In genomic region chr12:10363665-10363921, GRCh38 we compare ENCODE assay signal across 10 cellular contexts. TPM values are rescaled to one million over a fixed set of nuclear protein-coding genes. Genes with fewer than 3 reads are reported as not detected.
A peak's percentile ranks its signal among the peaks of the same experiment; 100 is the strongest.
DNase-seq lines count a peak whose midpoint lies in the region; ATAC-seq and TF ChIP-seq lines count a peak whose summit lies in the region.
"Had no signal": no experiment of that assay in that cellular context is flagged by ENCODE, and none has a peak within 500 bp of the region (broad histone marks: within the 10 kb centered on the region; RNA-seq: fewer than 3 reads in every experiment).

No MANE protein-coding gene starts in this region.

- H3K27ac ChIP-seq in Panc1 (ENCODE audit: low read length) (peak overlapping the region; percentile 94), foreskin keratinocyte (peak overlapping the region; percentile 80)

- no peak overlapping the region for H3K27ac Mint-ChIP-seq in activated CD4-positive, alpha-beta T cell treated with anti-CD3 and anti-CD28 coated beads for 36 hours
- H3K27ac Mint-ChIP-seq: activated CD4-positive, alpha-beta T cell treated with anti-CD3 and anti-CD28 coated beads, Interleukin-2, amount 10 ng/mL, durations not matched to agents 24 days and 14 days had no signal

- H3K27me3 Mint-ChIP-seq in activated CD4-positive, alpha-beta T cell treated with anti-CD3 and anti-CD28 coated beads for 36 hours: no peaks in the 10 kb centered on the region

- H3K4me2 ChIP-seq in skeletal muscle satellite cell (ENCODE audit: low read length): peak overlapping the region; percentile 90

- BruUV-seq in Panc1 (replicated peaks; lab: Mats Ljungman, UMichigan): no TSS peak

- in situ Hi-C loops in Panc1 (cut with HindIII; ENCODE audit: low pct_unique_long_range_greater_than_20kb, low sequenced_read_pairs): no loop called here

- no peak for TF ChIP-seq CTCF in Panc1 (IDR thresholded peaks at IDR 0.05)
- TF ChIP-seq CTCF in foreskin keratinocyte (conservative IDR thresholded peaks at IDR 0.05): no peak

- H3K27me3 ChIP-seq in Panc1 (ENCODE audit: control insufficient read depth, insufficient read depth, low read length): no peaks in the 10 kb centered on the region
- no peaks in the 10 kb centered on the region for H3K27me3 ChIP-seq in foreskin keratinocyte
- no peaks in the 10 kb centered on the region for H3K27me3 ChIP-seq in skeletal muscle satellite cell (ENCODE audit: control insufficient read depth, insufficient read depth, low read length)

- H3K9me3 ChIP-seq in Panc1 (ENCODE audit: control insufficient read depth, insufficient read depth, low read depth, low read length) (peaks cover 4% of the 10 kb centered on the region; the same call in 1 of the 2 replicates), skeletal muscle satellite cell (replicated peaks; ENCODE audit: low read length) (no peaks in the 10 kb centered on the region)

- H3K4me3 ChIP-seq in GM08714 (ENCODE audit: low read length) (peak overlapping the region; percentile 86; the same call in 1 of the 2 replicates), Panc1 (ENCODE audit: low read depth in 2 of 2, low read length in 2 of 2) (peak overlapping the region; percentile 50 to 73), skeletal muscle satellite cell (ENCODE audit: low read length) (peak overlapping the region; percentile 72)

- H3K9me3 Mint-ChIP-seq in activated CD4-positive, alpha-beta T cell treated with anti-CD3 and anti-CD28 coated beads for 36 hours (ENCODE audit: low read depth): peaks cover 4% of the 10 kb centered on the region
- H3K9me3 Mint-ChIP-seq: activated CD4-positive, alpha-beta T cell treated with anti-CD3 and anti-CD28 coated beads, Interleukin-2, amount 10 ng/mL, durations not matched to agents 24 days and 14 days had no signal

- peaks cover 2% of the 10 kb centered on the region for H3K4me1 Mint-ChIP-seq in activated CD4-positive, alpha-beta T cell treated with anti-CD3 and anti-CD28 coated beads for 36 hours

- H3K36me3 ChIP-seq in Panc1 (ENCODE audit: control insufficient read depth, insufficient read depth, low read length): no peaks in the 10 kb centered on the region
- no peaks in the 10 kb centered on the region for H3K36me3 ChIP-seq in skeletal muscle satellite cell (ENCODE audit: insufficient read depth, low read length)

- no peak overlapping the region for H3K4me3 Mint-ChIP-seq in activated CD4-positive, alpha-beta T cell treated with anti-CD3 and anti-CD28 coated beads for 36 hours
- H3K4me3 Mint-ChIP-seq: activated CD4-positive, alpha-beta T cell treated with anti-CD3 and anti-CD28 coated beads, Interleukin-2, amount 10 ng/mL, durations not matched to agents 24 days and 14 days had no signal

- ATAC-seq in Panc1 (no peak), foreskin keratinocyte (no peak)
- ATAC-seq in activated CD4-positive, alpha-beta T cell treated with anti-CD3 and anti-CD28 coated beads for 36 hours: no peak

- intact Hi-C loops in Panc1 (cut with micrococcal nuclease; ENCODE audit: unreplicated experiment): no loop called here
- intact Hi-C loops in activated CD4-positive, alpha-beta T cell treated with anti-CD3 and anti-CD28 coated beads for 36 hours (cut with DNase I, micrococcal nuclease): loop anchor here in 1 of 2 experiments (10.0 kb wide), 1 partner anchor 619 kb away; no protein-coding TSS in a partner anchor

- H3K4me1 ChIP-seq in Panc1 (ENCODE audit: control insufficient read depth, insufficient read depth, low read length): peaks cover 21% of the 10 kb centered on the region
- H3K4me1 ChIP-seq in foreskin keratinocyte: peaks cover 23% of the 10 kb centered on the region
- H3K4me1 ChIP-seq in skeletal muscle satellite cell (ENCODE audit: control insufficient read depth, insufficient read depth, low read length): peaks cover 44% of the 10 kb centered on the region

- CTCF ChIA-PET in Panc1 (lab: Charles Lee): interaction anchor here (0.8 kb wide), 1 partner anchor 31 kb away, joined by 3 read pairs; no protein-coding TSS in a partner anchor
- CTCF ChIA-PET in activated CD4-positive, alpha-beta T cell treated with anti-CD3 and anti-CD28 coated beads for 36 hours (lab: Charles Lee): no interaction called here

- H3K36me3 Mint-ChIP-seq in activated CD4-positive, alpha-beta T cell treated with anti-CD3 and anti-CD28 coated beads for 36 hours (ENCODE audit: low read depth): peaks cover 2% of the 10 kb centered on the region

- H3K9ac ChIP-seq in skeletal muscle satellite cell (ENCODE audit: low read depth, low read length): peak overlapping the region; percentile 84

- DNase-seq in Panc1 (ENCODE audit: low read depth, low spot score) (no peak), foreskin keratinocyte (peak in 1 of 2 donors; percentile 52), NCI-H524 (lab: John Stamatoyannopoulos, UW) (no peak), SKM-1 treated with dmso at 0.1 percent for 144 hours (lab: John Stamatoyannopoulos, UW; ENCODE audit: unreplicated experiment) (no peak), GOT3 (lab: John Stamatoyannopoulos, UW) (no peak)
- DNase-seq in activated CD4-positive, alpha-beta T cell treated with anti-CD3 and anti-CD28 coated beads for 36 hours: no peak
- DNase-seq: activated CD4-positive, alpha-beta T cell treated with anti-CD3 and anti-CD28 coated beads, Interleukin-2, amount 10 ng/mL, durations not matched to agents 24 days and 14 days had no signal

- POLR2A ChIA-PET in Panc1 (lab: Charles Lee): no interaction called here
- POLR2A ChIA-PET in activated CD4-positive, alpha-beta T cell treated with anti-CD3 and anti-CD28 coated beads for 36 hours (lab: Charles Lee): no interaction called here

RNA-seq across cellular contexts. Expression of gene KLRK1, which starts 26.2 kb away (rescaled TPM):
- total RNA-seq in Panc1 (2021; ENCODE audit: unreplicated experiment): 0.95 TPM
- 1.1 TPM for polyA plus RNA-seq in Panc1 (2012; ENCODE audit: insufficient read length)
- total RNA-seq in foreskin keratinocyte: not detected in 2 replicates
- not detected in 2 replicates for polyA plus RNA-seq in foreskin keratinocyte
- not detected in 2 replicates for total RNA-seq in skeletal muscle satellite cell (2012; rRNA removed)
- total RNA-seq in activated CD4-positive, alpha-beta T cell treated with anti-CD3 and anti-CD28 coated beads for 36 hours: not detected
- total RNA-seq: activated CD4-positive, alpha-beta T cell treated with anti-CD3 and anti-CD28 coated beads, Interleukin-2, amount 10 ng/mL, durations not matched to agents 24 days and 14 days; chondrocyte had no signal

RNA-seq across cellular contexts. Expression of gene KLRC4, which starts 46.0 kb away (rescaled TPM):
- total RNA-seq in Panc1 (2021; ENCODE audit: unreplicated experiment): 1.4 TPM
- 0.65 TPM for polyA plus RNA-seq in Panc1 (2012; ENCODE audit: insufficient read length)
- not detected in 2 replicates for total RNA-seq in foreskin keratinocyte
- polyA plus RNA-seq in foreskin keratinocyte: not detected in 2 replicates
- not detected in 2 replicates for total RNA-seq in skeletal muscle satellite cell (2012; rRNA removed)
- total RNA-seq in activated CD4-positive, alpha-beta T cell treated with anti-CD3 and anti-CD28 coated beads for 36 hours: not detected
- total RNA-seq: activated CD4-positive, alpha-beta T cell treated with anti-CD3 and anti-CD28 coated beads, Interleukin-2, amount 10 ng/mL, durations not matched to agents 24 days and 14 days; chondrocyte had no signal

RNA-seq across cellular contexts. Expression of gene KLRD1, which starts 55.9 kb away (rescaled TPM):
- total RNA-seq in Panc1 (2021; ENCODE audit: unreplicated experiment) (not detected), foreskin keratinocyte (not detected in 2 replicates)
- polyA plus RNA-seq in Panc1 (2012; ENCODE audit: insufficient read length): not detected
- not detected in 2 replicates for polyA plus RNA-seq in foreskin keratinocyte
- total RNA-seq in skeletal muscle satellite cell (2012; rRNA removed): under 0.01 and 0.51 TPM in 2 replicates
- total RNA-seq in activated CD4-positive, alpha-beta T cell treated with anti-CD3 and anti-CD28 coated beads for 36 hours: under 1 TPM; 0.05 to 0.28 TPM

RNA-seq across cellular contexts. Expression of gene KLRC3, which starts 56.8 kb away (rescaled TPM):
- total RNA-seq in Panc1 (2021; ENCODE audit: unreplicated experiment): 0.74 TPM
- 0.73 TPM for polyA plus RNA-seq in Panc1 (2012; ENCODE audit: insufficient read length)
- not detected in 2 replicates for total RNA-seq in foreskin keratinocyte
- polyA plus RNA-seq in foreskin keratinocyte: not detected in 2 replicates
- not detected in 2 replicates for total RNA-seq in skeletal muscle satellite cell (2012; rRNA removed)
- total RNA-seq in activated CD4-positive, alpha-beta T cell treated with anti-CD3 and anti-CD28 coated beads for 36 hours: not detected
- total RNA-seq: activated CD4-positive, alpha-beta T cell treated with anti-CD3 and anti-CD28 coated beads, Interleukin-2, amount 10 ng/mL, durations not matched to agents 24 days and 14 days; chondrocyte had no signal
